ENCODE assay signal across 17 cellular contexts in the genomic region with DNA sequence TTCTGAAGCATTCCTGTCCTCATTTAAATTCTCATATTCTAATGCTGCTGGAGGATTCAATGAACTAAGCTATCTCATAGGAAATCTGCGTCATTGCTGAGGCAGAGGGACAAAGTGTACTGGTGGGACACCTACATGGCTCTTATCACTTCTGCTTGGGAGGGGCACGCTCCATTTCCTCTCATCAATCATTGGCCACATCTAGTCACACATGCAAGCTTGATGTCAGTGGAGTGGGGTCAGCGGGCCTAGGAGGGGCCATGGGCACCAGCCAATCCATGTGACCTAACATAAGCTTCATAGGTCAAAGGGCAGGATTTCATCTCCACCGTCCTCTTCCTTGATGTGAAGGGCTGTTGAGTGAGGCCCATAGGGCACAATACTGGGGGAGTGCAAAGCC.
"Had no signal": no experiment of that assay in that cellular context is flagged by ENCODE, and none has a peak within 500 bp of the region (broad histone marks: within the 10 kb centered on the region; RNA-seq: fewer than 3 reads in every experiment).

No MANE protein-coding gene starts in this region.

- H3K27me3 ChIP-seq: ascending aorta, esophagus squamous epithelium, sigmoid colon, thyroid gland, vagina had no signal

- H3K4me3 ChIP-seq: ascending aorta, esophagus squamous epithelium, sigmoid colon, thyroid gland, vagina had no signal

- H3K27ac Mint-ChIP-seq: activated B cell treated with CpG ODN at 0.5 μM for 24 hours; activated CD4-positive, alpha-beta memory T cell treated with anti-CD3 and anti-CD28 coated beads for 36 hours; activated T-helper 17 cell treated with anti-CD3 and anti-CD28 coated beads, Interleukin-2, amount 50 U/mL, for 72 hours; natural killer cell; stimulated activated naive B cell treated with anti-CD40 and anti-IgM and Interleukin-4, amounts not matched to agents 10 μg/mL and 1 μg/mL and 100 μg/mL, for 72 hours; T-helper 2 cell treated with Interferon-gamma antibody and Interleukin-4, amounts not matched to agents 5 μg/mL and 100 μg/mL, for 36 hours had no signal

- H3K4me1 Mint-ChIP-seq: activated B cell treated with CpG ODN at 0.5 μM for 24 hours; activated T-helper 17 cell treated with anti-CD3 and anti-CD28 coated beads, Interleukin-2, amount 50 U/mL, for 72 hours; natural killer cell; stimulated activated naive B cell treated with anti-CD40 and anti-IgM and Interleukin-4, amounts not matched to agents 10 μg/mL and 1 μg/mL and 100 μg/mL, for 72 hours had no signal

- H3K36me3 Mint-ChIP-seq: activated CD4-positive, alpha-beta memory T cell treated with anti-CD3 and anti-CD28 coated beads for 36 hours; natural killer cell; stimulated activated naive B cell treated with anti-CD40 and anti-IgM and Interleukin-4, amounts not matched to agents 10 μg/mL and 1 μg/mL and 100 μg/mL, for 72 hours had no signal

- H3K27ac ChIP-seq: ascending aorta, esophagus squamous epithelium, sigmoid colon, thyroid gland, vagina had no signal

- ATAC-seq: natural killer cell; stimulated activated naive B cell treated with anti-CD40 and anti-IgM and Interleukin-4, amounts not matched to agents 10 μg/mL and 1 μg/mL and 100 μg/mL, for 72 hours had no signal

- H3K27me3 Mint-ChIP-seq: activated B cell treated with CpG ODN at 0.5 μM for 24 hours; activated CD4-positive, alpha-beta memory T cell treated with anti-CD3 and anti-CD28 coated beads for 36 hours; activated T-helper 17 cell treated with anti-CD3 and anti-CD28 coated beads, Interleukin-2, amount 50 U/mL, for 72 hours had no signal

- H3K36me3 ChIP-seq: ascending aorta, esophagus squamous epithelium, sigmoid colon, thyroid gland, vagina had no signal

- FAIRE-seq: TTC549 had no signal

- DNase-seq: activated B cell treated with CpG ODN at 0.5 μM for 24 hours; activated CD4-positive, alpha-beta memory T cell treated with anti-CD3 and anti-CD28 coated beads for 36 hours; activated CD4-positive, alpha-beta T cell treated with anti-CD3 and anti-CD28 coated beads for 4 hours; activated naive CD4-positive, alpha-beta T cell treated with Interleukin-2 at 50 U/mL for 16 hours; activated T-cell treated with anti-CD3 and anti-CD28 coated beads, Interleukin-2, amount 50 U/mL, for 1 hour; effector CD4-positive, alpha-beta T cell; esophagus squamous epithelium; natural killer cell; posterior cingulate gyrus; sigmoid colon; stimulated activated naive B cell treated with anti-CD40 and anti-IgM and Interleukin-4, amounts not matched to agents 10 μg/mL and 1 μg/mL and 100 μg/mL, for 72 hours; thyroid gland had no signal

- H3K9me3 Mint-ChIP-seq: activated B cell treated with CpG ODN at 0.5 μM for 24 hours; activated CD4-positive, alpha-beta memory T cell treated with anti-CD3 and anti-CD28 coated beads for 36 hours; activated T-helper 17 cell treated with anti-CD3 and anti-CD28 coated beads, Interleukin-2, amount 50 U/mL, for 72 hours; natural killer cell; stimulated activated naive B cell treated with anti-CD40 and anti-IgM and Interleukin-4, amounts not matched to agents 10 μg/mL and 1 μg/mL and 100 μg/mL, for 72 hours; T-helper 2 cell treated with Interferon-gamma antibody and Interleukin-4, amounts not matched to agents 5 μg/mL and 100 μg/mL, for 36 hours had no signal

- H3K9me3 ChIP-seq: ascending aorta, esophagus squamous epithelium, sigmoid colon, thyroid gland, vagina had no signal

- H3K4me1 ChIP-seq: ascending aorta, esophagus squamous epithelium, sigmoid colon, thyroid gland, vagina had no signal

- H3K4me3 Mint-ChIP-seq: activated B cell treated with CpG ODN at 0.5 μM for 24 hours; activated CD4-positive, alpha-beta memory T cell treated with anti-CD3 and anti-CD28 coated beads for 36 hours; activated T-helper 17 cell treated with anti-CD3 and anti-CD28 coated beads, Interleukin-2, amount 50 U/mL, for 72 hours; natural killer cell; stimulated activated naive B cell treated with anti-CD40 and anti-IgM and Interleukin-4, amounts not matched to agents 10 μg/mL and 1 μg/mL and 100 μg/mL, for 72 hours; T-helper 2 cell treated with Interferon-gamma antibody and Interleukin-4, amounts not matched to agents 5 μg/mL and 100 μg/mL, for 36 hours had no signal
